ENCODE assay signal across 3 cellular contexts in the genomic region with DNA sequence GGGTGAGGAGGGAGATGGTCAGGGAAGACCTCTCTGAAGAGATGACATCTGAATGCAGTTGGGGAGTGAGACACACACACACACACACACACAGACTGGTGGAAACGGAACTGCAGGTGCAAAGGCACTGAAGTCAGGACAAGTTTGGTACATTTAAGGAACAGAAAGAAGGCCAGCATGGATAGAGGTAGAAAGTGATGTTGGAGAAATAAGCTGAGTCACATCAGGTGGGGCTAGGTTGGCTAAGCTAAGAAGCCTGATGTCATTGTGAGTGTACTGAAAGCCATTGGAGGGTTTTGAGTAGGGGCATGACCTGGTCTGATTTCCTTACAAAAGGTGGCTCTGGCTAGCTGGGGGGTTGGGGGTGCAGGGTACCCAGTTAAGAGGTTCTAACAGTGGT.
A peak's percentile ranks its signal among the peaks of the same experiment; 100 is the strongest.
TF ChIP-seq lines count a peak whose summit lies in the region.

No MANE protein-coding gene starts in this region.

TF ChIP-seq in GM12891, 5 proteins besides CTCF, POLR2A, EP300 and RAD21:
- no peak for TF ChIP-seq TAF1 (IDR thresholded peaks at IDR 0.05; ENCODE audit: low read depth, low read length)
- TF ChIP-seq POU2F2 (IDR thresholded peaks at IDR 0.05; ENCODE audit: low read depth, low read length): no peak
- TF ChIP-seq POLR2AphosphoS5 (IDR thresholded peaks at IDR 0.05; ENCODE audit: low read depth, low read length): no peak
- no peak for TF ChIP-seq PAX5 (IDR thresholded peaks at IDR 0.05; ENCODE audit: insufficient read depth, low read length, severe bottlenecking)
- TF ChIP-seq SPI1 (IDR thresholded peaks at IDR 0.05; ENCODE audit: low read depth, low read length): no peak
TF ChIP-seq in GM12891: peak in this region for 0.

TF ChIP-seq in HEK293, 187 proteins besides CTCF, POLR2A, EP300 and RAD21:
- TF ChIP-seq ZNF560 (tag by site-specific recombination; IDR thresholded peaks at IDR 0.05; ENCODE audit: borderline replicate concordance) (no peak), ZFP41 (tag by site-specific recombination; IDR thresholded peaks at IDR 0.05; ENCODE audit: borderline replicate concordance) (no peak), SP7 (tag by site-specific recombination; IDR thresholded peaks at IDR 0.05) (no peak), ZNF623 (tag by site-specific recombination; IDR thresholded peaks at IDR 0.05) (peak; percentile 40), ZFP69B (tag by site-specific recombination; IDR thresholded peaks at IDR 0.05) (no peak)
- TF ChIP-seq, protein P1, sequence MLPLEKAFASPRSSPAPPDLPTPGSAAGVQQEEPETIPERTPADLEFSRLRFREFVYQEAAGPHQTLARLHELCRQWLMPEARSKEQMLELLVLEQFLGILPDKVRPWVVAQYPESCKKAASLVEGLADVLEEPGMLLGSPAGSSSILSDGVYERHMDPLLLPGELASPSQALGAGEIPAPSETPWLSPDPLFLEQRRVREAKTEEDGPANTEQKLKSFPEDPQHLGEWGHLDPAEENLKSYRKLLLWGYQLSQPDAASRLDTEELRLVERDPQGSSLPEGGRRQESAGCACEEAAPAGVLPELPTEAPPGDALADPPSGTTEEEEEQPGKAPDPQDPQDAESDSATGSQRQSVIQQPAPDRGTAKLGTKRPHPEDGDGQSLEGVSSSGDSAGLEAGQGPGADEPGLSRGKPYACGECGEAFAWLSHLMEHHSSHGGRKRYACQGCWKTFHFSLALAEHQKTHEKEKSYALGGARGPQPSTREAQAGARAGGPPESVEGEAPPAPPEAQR (tag by site-specific recombination; IDR thresholded peaks at IDR 0.05): no peak
TF ChIP-seq in HEK293: peak in this region for 1.

TF ChIP-seq in K562, 482 proteins besides CTCF, POLR2A, EP300 and RAD21 (continues in another document):
- TF ChIP-seq SRSF1 (IDR thresholded peaks at IDR 0.05; ENCODE audit: low read depth, low read length): no peak
- TF ChIP-seq SIN3B (IDR thresholded peaks at IDR 0.05; ENCODE audit: low read depth): no peak
- no peak for TF ChIP-seq ILK (tag; IDR thresholded peaks at IDR 0.05; ENCODE audit: borderline replicate concordance, low read depth)
- TF ChIP-seq HNRNPL (IDR thresholded peaks at IDR 0.05; ENCODE audit: low read depth, low read length): no peak
- no peak for TF ChIP-seq IRF2 (CRISPR knock-in tag; IDR thresholded peaks at IDR 0.05)
- no peak for TF ChIP-seq ZFX (CRISPR knock-in tag; IDR thresholded peaks at IDR 0.05)
- no peak for TF ChIP-seq ZNF24 (IDR thresholded peaks at IDR 0.05)
- TF ChIP-seq, protein P2, sequence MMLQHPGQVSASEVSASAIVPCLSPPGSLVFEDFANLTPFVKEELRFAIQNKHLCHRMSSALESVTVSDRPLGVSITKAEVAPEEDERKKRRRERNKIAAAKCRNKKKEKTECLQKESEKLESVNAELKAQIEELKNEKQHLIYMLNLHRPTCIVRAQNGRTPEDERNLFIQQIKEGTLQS (IDR thresholded peaks at IDR 0.05): peak; percentile 32; the same call in 1 of the 2 replicates
- TF ChIP-seq, protein P2 (CRISPR knock-in tag; conservative IDR thresholded peaks at IDR 0.05): no peak
- TF ChIP-seq POLR3A (IDR thresholded peaks at IDR 0.05; ENCODE audit: borderline replicate concordance, extremely low read depth, insufficient read depth, insufficient read length): no peak
- peak; percentile 37; the same call in 1 of the 2 replicates for TF ChIP-seq JUND (IDR thresholded peaks at IDR 0.05; ENCODE audit: borderline replicate concordance, low read depth, low read length)
- no peak for TF ChIP-seq JUND (tag; IDR thresholded peaks at IDR 0.05; ENCODE audit: borderline replicate concordance, low read depth, low read length)
- TF ChIP-seq ZNF316 (IDR thresholded peaks at IDR 0.05): peak; percentile 94
- peak; percentile 26; the same call in 1 of the 2 replicates for TF ChIP-seq CTBP1 (IDR thresholded peaks at IDR 0.05; ENCODE audit: borderline replicate concordance)
- TF ChIP-seq ZNF436 (CRISPR knock-in tag; IDR thresholded peaks at IDR 0.05): no peak
- TF ChIP-seq MTA1 (IDR thresholded peaks at IDR 0.05; ENCODE audit: borderline replicate concordance): no peak
- no peak for TF ChIP-seq STAT5B (CRISPR knock-in tag; IDR thresholded peaks at IDR 0.05)
- peak; percentile 86 for TF ChIP-seq MAFG (tag; conservative IDR thresholded peaks at IDR 0.05)
- no peak for TF ChIP-seq CBX2 (IDR thresholded peaks at IDR 0.05; ENCODE audit: insufficient read depth, low read length, poor library complexity, severe bottlenecking)
- no peak for TF ChIP-seq NCOA4 (IDR thresholded peaks at IDR 0.05; ENCODE audit: partially characterized antibody)
- TF ChIP-seq, protein P3, sequence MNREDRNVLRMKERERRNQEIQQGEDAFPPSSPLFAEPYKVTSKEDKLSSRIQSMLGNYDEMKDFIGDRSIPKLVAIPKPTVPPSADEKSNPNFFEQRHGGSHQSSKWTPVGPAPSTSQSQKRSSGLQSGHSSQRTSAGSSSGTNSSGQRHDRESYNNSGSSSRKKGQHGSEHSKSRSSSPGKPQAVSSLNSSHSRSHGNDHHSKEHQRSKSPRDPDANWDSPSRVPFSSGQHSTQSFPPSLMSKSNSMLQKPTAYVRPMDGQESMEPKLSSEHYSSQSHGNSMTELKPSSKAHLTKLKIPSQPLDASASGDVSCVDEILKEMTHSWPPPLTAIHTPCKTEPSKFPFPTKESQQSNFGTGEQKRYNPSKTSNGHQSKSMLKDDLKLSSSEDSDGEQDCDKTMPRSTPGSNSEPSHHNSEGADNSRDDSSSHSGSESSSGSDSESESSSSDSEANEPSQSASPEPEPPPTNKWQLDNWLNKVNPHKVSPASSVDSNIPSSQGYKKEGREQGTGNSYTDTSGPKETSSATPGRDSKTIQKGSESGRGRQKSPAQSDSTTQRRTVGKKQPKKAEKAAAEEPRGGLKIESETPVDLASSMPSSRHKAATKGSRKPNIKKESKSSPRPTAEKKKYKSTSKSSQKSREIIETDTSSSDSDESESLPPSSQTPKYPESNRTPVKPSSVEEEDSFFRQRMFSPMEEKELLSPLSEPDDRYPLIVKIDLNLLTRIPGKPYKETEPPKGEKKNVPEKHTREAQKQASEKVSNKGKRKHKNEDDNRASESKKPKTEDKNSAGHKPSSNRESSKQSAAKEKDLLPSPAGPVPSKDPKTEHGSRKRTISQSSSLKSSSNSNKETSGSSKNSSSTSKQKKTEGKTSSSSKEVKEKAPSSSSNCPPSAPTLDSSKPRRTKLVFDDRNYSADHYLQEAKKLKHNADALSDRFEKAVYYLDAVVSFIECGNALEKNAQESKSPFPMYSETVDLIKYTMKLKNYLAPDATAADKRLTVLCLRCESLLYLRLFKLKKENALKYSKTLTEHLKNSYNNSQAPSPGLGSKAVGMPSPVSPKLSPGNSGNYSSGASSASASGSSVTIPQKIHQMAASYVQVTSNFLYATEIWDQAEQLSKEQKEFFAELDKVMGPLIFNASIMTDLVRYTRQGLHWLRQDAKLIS (CRISPR knock-in tag; IDR thresholded peaks at IDR 0.05): no peak
- no peak for TF ChIP-seq ZNF76 (CRISPR knock-in tag; IDR thresholded peaks at IDR 0.05; ENCODE audit: borderline replicate concordance)
- TF ChIP-seq, protein P4, sequence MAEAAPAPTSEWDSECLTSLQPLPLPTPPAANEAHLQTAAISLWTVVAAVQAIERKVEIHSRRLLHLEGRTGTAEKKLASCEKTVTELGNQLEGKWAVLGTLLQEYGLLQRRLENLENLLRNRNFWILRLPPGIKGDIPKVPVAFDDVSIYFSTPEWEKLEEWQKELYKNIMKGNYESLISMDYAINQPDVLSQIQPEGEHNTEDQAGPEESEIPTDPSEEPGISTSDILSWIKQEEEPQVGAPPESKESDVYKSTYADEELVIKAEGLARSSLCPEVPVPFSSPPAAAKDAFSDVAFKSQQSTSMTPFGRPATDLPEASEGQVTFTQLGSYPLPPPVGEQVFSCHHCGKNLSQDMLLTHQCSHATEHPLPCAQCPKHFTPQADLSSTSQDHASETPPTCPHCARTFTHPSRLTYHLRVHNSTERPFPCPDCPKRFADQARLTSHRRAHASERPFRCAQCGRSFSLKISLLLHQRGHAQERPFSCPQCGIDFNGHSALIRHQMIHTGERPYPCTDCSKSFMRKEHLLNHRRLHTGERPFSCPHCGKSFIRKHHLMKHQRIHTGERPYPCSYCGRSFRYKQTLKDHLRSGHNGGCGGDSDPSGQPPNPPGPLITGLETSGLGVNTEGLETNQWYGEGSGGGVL (CRISPR knock-in tag; IDR thresholded peaks at IDR 0.05): no peak
- TF ChIP-seq PCBP2 (IDR thresholded peaks at IDR 0.05; ENCODE audit: low read depth, low read length, poor library complexity, severe bottlenecking): no peak
- no peak for TF ChIP-seq PHB2 (IDR thresholded peaks at IDR 0.05; ENCODE audit: low read depth)
- TF ChIP-seq, protein P5, sequence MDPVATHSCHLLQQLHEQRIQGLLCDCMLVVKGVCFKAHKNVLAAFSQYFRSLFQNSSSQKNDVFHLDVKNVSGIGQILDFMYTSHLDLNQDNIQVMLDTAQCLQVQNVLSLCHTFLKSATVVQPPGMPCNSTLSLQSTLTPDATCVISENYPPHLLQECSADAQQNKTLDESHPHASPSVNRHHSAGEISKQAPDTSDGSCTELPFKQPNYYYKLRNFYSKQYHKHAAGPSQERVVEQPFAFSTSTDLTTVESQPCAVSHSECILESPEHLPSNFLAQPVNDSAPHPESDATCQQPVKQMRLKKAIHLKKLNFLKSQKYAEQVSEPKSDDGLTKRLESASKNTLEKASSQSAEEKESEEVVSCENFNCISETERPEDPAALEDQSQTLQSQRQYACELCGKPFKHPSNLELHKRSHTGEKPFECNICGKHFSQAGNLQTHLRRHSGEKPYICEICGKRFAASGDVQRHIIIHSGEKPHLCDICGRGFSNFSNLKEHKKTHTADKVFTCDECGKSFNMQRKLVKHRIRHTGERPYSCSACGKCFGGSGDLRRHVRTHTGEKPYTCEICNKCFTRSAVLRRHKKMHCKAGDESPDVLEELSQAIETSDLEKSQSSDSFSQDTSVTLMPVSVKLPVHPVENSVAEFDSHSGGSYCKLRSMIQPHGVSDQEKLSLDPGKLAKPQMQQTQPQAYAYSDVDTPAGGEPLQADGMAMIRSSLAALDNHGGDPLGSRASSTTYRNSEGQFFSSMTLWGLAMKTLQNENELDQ (CRISPR knock-in tag; IDR thresholded peaks at IDR 0.05; ENCODE audit: borderline replicate concordance): no peak
- no peak for TF ChIP-seq FOXA3 (CRISPR knock-in tag; conservative IDR thresholded peaks at IDR 0.05 in 1 of 2, IDR thresholded peaks at IDR 0.05 in 1 of 2)
- no peak for TF ChIP-seq CCAR2 (IDR thresholded peaks at IDR 0.05; ENCODE audit: low read depth, low read length)
- TF ChIP-seq NFE2 (IDR thresholded peaks at IDR 0.05; ENCODE audit: low read depth): peak; percentile 83
- TF ChIP-seq, protein P6, sequence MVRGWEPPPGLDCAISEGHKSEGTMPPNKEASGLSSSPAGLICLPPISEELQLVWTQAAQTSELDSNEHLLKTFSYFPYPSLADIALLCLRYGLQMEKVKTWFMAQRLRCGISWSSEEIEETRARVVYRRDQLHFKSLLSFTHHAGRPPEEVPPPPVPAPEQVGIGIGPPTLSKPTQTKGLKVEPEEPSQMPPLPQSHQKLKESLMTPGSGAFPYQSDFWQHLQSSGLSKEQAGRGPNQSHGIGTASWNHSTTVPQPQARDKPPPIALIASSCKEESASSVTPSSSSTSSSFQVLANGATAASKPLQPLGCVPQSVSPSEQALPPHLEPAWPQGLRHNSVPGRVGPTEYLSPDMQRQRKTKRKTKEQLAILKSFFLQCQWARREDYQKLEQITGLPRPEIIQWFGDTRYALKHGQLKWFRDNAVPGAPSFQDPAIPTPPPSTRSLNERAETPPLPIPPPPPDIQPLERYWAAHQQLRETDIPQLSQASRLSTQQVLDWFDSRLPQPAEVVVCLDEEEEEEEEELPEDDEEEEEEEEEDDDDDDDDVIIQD (CRISPR knock-in tag; IDR thresholded peaks at IDR 0.05): no peak
- TF ChIP-seq HNRNPLL (IDR thresholded peaks at IDR 0.05; ENCODE audit: low read depth, low read length, poor library complexity, severe bottlenecking): no peak
- TF ChIP-seq SPI1 (IDR thresholded peaks at IDR 0.05; ENCODE audit: borderline replicate concordance, low read depth, low read length): 0 out of 2 replicates have a peak, but pooled peaks have one; percentile 19
- TF ChIP-seq HMGN3 (IDR thresholded peaks at IDR 0.05; ENCODE audit: borderline replicate concordance, extremely low read depth, insufficient read length, low read depth, low read length): no peak
- TF ChIP-seq, protein P7, sequence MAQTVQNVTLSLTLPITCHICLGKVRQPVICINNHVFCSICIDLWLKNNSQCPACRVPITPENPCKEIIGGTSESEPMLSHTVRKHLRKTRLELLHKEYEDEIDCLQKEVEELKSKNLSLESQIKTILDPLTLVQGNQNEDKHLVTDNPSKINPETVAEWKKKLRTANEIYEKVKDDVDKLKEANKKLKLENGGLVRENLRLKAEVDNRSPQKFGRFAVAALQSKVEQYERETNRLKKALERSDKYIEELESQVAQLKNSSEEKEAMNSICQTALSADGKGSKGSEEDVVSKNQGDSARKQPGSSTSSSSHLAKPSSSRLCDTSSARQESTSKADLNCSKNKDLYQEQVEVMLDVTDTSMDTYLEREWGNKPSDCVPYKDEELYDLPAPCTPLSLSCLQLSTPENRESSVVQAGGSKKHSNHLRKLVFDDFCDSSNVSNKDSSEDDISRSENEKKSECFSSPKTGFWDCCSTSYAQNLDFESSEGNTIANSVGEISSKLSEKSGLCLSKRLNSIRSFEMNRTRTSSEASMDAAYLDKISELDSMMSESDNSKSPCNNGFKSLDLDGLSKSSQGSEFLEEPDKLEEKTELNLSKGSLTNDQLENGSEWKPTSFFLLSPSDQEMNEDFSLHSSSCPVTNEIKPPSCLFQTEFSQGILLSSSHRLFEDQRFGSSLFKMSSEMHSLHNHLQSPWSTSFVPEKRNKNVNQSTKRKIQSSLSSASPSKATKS (CRISPR knock-in tag; IDR thresholded peaks at IDR 0.05): no peak
- TF ChIP-seq ATF7 (IDR thresholded peaks at IDR 0.05): 0 out of 2 replicates have a peak, but pooled peaks have one; percentile 36
- peak; percentile 30; the same call in 1 of the 2 replicates for TF ChIP-seq DPF2 (IDR thresholded peaks at IDR 0.05)
- TF ChIP-seq TGIF2 (CRISPR knock-in tag; IDR thresholded peaks at IDR 0.05): no peak
- no peak for TF ChIP-seq TSC22D4 (tag; IDR thresholded peaks at IDR 0.05)
- no peak for TF ChIP-seq U2AF1 (optimal IDR thresholded peaks at IDR 0.05; ENCODE audit: low read depth, low read length)
- TF ChIP-seq CBFB (CRISPR knock-in tag; IDR thresholded peaks at IDR 0.05): no peak
